In the genomic region with DNA sequence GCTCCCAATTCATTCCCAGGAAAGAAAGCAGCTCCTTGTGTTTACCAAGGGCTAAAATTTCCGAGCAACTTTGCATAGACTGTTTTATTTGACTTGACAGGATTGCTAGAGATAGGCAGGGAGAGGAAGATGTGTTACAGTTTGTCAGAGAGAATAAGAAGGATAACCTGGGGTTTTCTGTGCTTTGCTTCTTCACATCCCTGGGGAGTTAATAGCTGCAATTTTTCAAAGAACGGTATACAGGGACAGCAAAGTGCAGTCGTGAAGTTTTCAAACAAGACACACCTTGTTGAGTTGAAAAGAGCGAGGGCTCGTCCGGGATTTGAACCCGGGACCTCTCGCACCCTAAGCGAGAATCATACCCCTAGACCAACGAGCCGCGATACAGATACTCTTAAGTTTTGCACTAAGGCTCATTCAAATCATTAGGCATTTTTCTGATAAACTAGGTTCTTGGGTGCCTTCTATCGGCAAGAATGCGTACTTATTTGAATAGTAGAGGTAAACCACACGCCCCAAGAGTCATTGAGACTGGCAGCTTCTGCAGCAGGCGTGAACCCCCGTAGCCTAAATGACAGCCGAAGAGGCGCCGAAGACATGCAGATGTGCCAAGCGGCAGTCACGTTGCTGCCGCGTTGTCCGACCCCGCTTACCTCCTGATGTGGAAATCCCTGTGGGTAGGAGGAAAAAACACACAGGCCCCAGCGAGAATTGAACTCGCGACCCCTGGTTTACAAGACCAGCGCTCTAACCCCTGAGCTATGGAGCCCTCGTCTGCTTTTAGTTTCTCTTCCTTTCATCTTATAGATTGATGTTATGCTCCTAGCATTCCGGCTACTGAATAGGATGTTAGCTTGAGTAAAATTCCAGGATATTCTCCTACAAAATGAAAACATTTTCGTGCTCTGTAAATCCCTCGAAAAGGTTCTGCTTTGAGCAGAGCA, we compare ENCODE assay signal across 8 cellular contexts. TPM values are rescaled to one million over a fixed set of nuclear protein-coding genes. Genes with fewer than 3 reads are reported as not detected.
A peak's percentile ranks its signal among the peaks of the same experiment; 100 is the strongest.
DNase-seq lines count a peak whose midpoint lies in the region; ATAC-seq and TF ChIP-seq lines count a peak whose summit lies in the region.

No MANE protein-coding gene starts in this region.

- H3K27me3 ChIP-seq in duodenal mucosa (ENCODE audit: control insufficient read depth in 1 of 2, insufficient read depth in 2 of 2, low read length in 2 of 2) (no peaks in the 10 kb centered on the region), right lobe of liver (no peaks in the 10 kb centered on the region)

- ATAC-seq in GM19372 (IDR thresholded peaks at IDR 0.05; ENCODE audit: low read depth, unreplicated experiment) (peak; percentile 60), HG03469 (IDR thresholded peaks at IDR 0.05; ENCODE audit: unreplicated experiment) (peak; percentile 45), right lobe of liver (peak; percentile 80 to 87 (median 82))

- H3K27ac ChIP-seq in duodenal mucosa (ENCODE audit: low read depth, low read length) (peak overlapping the region; percentile 27), right lobe of liver (peak overlapping the region in 2 of 3 donors; percentile 11 to 36)

- H3K9me3 ChIP-seq in duodenal mucosa (ENCODE audit: control insufficient read depth in 1 of 2, low read length in 2 of 2) (no peaks in the 10 kb centered on the region), right lobe of liver (no peaks in the 10 kb centered on the region)

- H3K9ac ChIP-seq in duodenal mucosa (ENCODE audit: low read depth in 1 of 2, low read length in 2 of 2), result peak overlapping the region; percentile 60 to 68

- no peak for TF ChIP-seq POLR2A in right lobe of liver (IDR thresholded peaks at IDR 0.05)

- under 1% methylated on average over 27 of the region's 34 CpGs for WGBS in right lobe of liver (ENCODE audit: insufficient coverage, low coverage, low lambda C conversion rate, missing lambda C conversion rate)

- H3K36me3 ChIP-seq in duodenal mucosa (ENCODE audit: control insufficient read depth in 1 of 2, insufficient read depth in 2 of 2, low read length in 2 of 2) (no peaks in the 10 kb centered on the region), right lobe of liver (no peaks in the 10 kb centered on the region)

- intact Hi-C loops in right lobe of liver (cut with DNase I), result loop anchor here in 1 of 2 donors (10.0 kb wide), 1 partner anchor 71 kb away; a partner anchor contains a TSS

- TF ChIP-seq CTCF in right lobe of liver (IDR thresholded peaks at IDR 0.05), result peak; percentile 58 to 94 (median 72)

- DNase-seq in C1 segment of cervical spinal cord (lab: John Stamatoyannopoulos, UW) (peak in 13 of 14 donors; percentile 31 to 95 (median 78)), NCI-H526 (lab: John Stamatoyannopoulos, UW) (peak; percentile 91 to 98), right lobe of liver (peak; percentile 75 to 82 (median 79))
- peak; percentile 73 for DNase-seq in activated CD4-positive, alpha-beta T cell treated with anti-CD3 and anti-CD28 coated beads, Interleukin-2, amount 50 U/mL, for 1 hour
- peak; percentile 91 for DNase-seq in stimulated activated CD4-positive, alpha-beta T cell treated with anti-CD3 and anti-CD28 coated beads, Interleukin-4, amount 100 ng/mL, for 24 hours

- peaks cover 31 to 33% of the 10 kb centered on the region in 2 donors for H3K4me1 ChIP-seq in duodenal mucosa (ENCODE audit: control insufficient read depth in 1 of 2, insufficient read depth in 2 of 2, low read length in 2 of 2)
- H3K4me1 ChIP-seq in right lobe of liver, result peaks cover 0 to 11% (median 0%) of the 10 kb centered on the region in 4 donors

- H3K4me3 ChIP-seq in duodenal mucosa (ENCODE audit: low read depth in 1 of 2, low read length in 2 of 2), result peak overlapping the region; percentile 82 to 90
- peak overlapping the region; percentile 14 to 36 (median 29) for H3K4me3 ChIP-seq in right lobe of liver

RNA-seq across cellular contexts. Expression of a gene that starts 22.2 kb away (rescaled TPM):
- not detected for total RNA-seq in right lobe of liver

RNA-seq across cellular contexts. Expression of a gene that starts 25.6 kb away (rescaled TPM):
- total RNA-seq in right lobe of liver, result not detected

RNA-seq across cellular contexts. Expression of a gene that starts 28.1 kb away (rescaled TPM):
- total RNA-seq in right lobe of liver, result not detected

RNA-seq across cellular contexts. Expression of a gene that starts 52.5 kb away (rescaled TPM):
- not detected for total RNA-seq in right lobe of liver

Comparison
In these comparisons a context has a peak if more than half of its experiments do, and no peak if none do; other contexts are left out.
1. Peak in every context shown above with its lines: DNase-seq, ATAC-seq, H3K4me3 ChIP-seq and H3K27ac ChIP-seq.